ENCODE assay signal across 1 cellular context in genomic region chr16:28597692-28598261, GRCh38.
A peak's percentile ranks its signal among the peaks of the same experiment; 100 is the strongest.
TF ChIP-seq lines count a peak whose summit lies in the region.

No MANE protein-coding gene starts in this region.

TF ChIP-seq in HepG2, 621 proteins besides CTCF, POLR2A, EP300 and RAD21 (continued from another document and continues in another):
- TF ChIP-seq ZNF598 (CRISPR knock-in tag; IDR thresholded peaks at IDR 0.05; ENCODE audit: borderline replicate concordance) (no peak), KLF9 (CRISPR knock-in tag; IDR thresholded peaks at IDR 0.05; ENCODE audit: low read depth) (no peak), ATRX (CRISPR knock-in tag; IDR thresholded peaks at IDR 0.05; ENCODE audit: borderline replicate concordance) (no peak), ZFP37 (CRISPR knock-in tag; IDR thresholded peaks at IDR 0.05; ENCODE audit: borderline replicate concordance) (no peak), ZNF234 (CRISPR knock-in tag; conservative IDR thresholded peaks at IDR 0.05) (no peak), ZNF335 (CRISPR knock-in tag; IDR thresholded peaks at IDR 0.05) (peak; percentile 22; the same call in 1 of the 2 replicates), E2F1 (CRISPR knock-in tag; IDR thresholded peaks at IDR 0.05) (no peak), ZNF547 (CRISPR knock-in tag; IDR thresholded peaks at IDR 0.05) (no peak), NCOR1 (IDR thresholded peaks at IDR 0.05; ENCODE audit: borderline replicate concordance, low read length) (peak; percentile 61; the same call in 1 of the 2 replicates), ZBTB20 (CRISPR knock-in tag; IDR thresholded peaks at IDR 0.05; ENCODE audit: borderline replicate concordance, low read depth) (no peak), MIXL1 (CRISPR knock-in tag; IDR thresholded peaks at IDR 0.05) (no peak), KDM3A (CRISPR knock-in tag; IDR thresholded peaks at IDR 0.05; ENCODE audit: low read depth) (no peak), POLR2G (IDR thresholded peaks at IDR 0.05; ENCODE audit: low read depth, low read length) (0 out of 2 replicates have a peak, but pooled peaks have one; percentile 35), ZNF777 (CRISPR knock-in tag; IDR thresholded peaks at IDR 0.05) (no peak), NRL (CRISPR knock-in tag; IDR thresholded peaks at IDR 0.05; ENCODE audit: borderline replicate concordance) (no peak), ZEB1 (IDR thresholded peaks at IDR 0.05; ENCODE audit: insufficient replicate concordance, low read depth) (peak; percentile 58), ZNF10 (CRISPR knock-in tag; IDR thresholded peaks at IDR 0.05; ENCODE audit: borderline replicate concordance, low read depth) (no peak), ZBTB34 (CRISPR knock-in tag; IDR thresholded peaks at IDR 0.05) (no peak), GATA4 (IDR thresholded peaks at IDR 0.05; ENCODE audit: borderline replicate concordance, low read depth) (no peak), ARID2 (CRISPR knock-in tag; IDR thresholded peaks at IDR 0.05; ENCODE audit: borderline replicate concordance) (no peak), POGZ (CRISPR knock-in tag; IDR thresholded peaks at IDR 0.05) (0 out of 2 replicates have a peak, but pooled peaks have one; percentile 18), GABPB1 (CRISPR knock-in tag; IDR thresholded peaks at IDR 0.05) (no peak; the same call in none of the 2 replicates), NFE2L2 (IDR thresholded peaks at IDR 0.05; ENCODE audit: low read length) (no peak), SNAPC4 (CRISPR knock-in tag; IDR thresholded peaks at IDR 0.05) (no peak), KLF16 (CRISPR knock-in tag; IDR thresholded peaks at IDR 0.05) (no peak), ZSCAN31 (CRISPR knock-in tag; IDR thresholded peaks at IDR 0.05; ENCODE audit: low read depth) (no peak), ERF (CRISPR knock-in tag; IDR thresholded peaks at IDR 0.05) (no peak), ZNF788 (CRISPR knock-in tag; IDR thresholded peaks at IDR 0.05; ENCODE audit: borderline replicate concordance) (peak; percentile 83; the same call in 1 of the 2 replicates), CHCHD3 (CRISPR knock-in tag; IDR thresholded peaks at IDR 0.05) (no peak), CENPT (CRISPR knock-in tag; IDR thresholded peaks at IDR 0.05; ENCODE audit: low read depth) (no peak), ZNF775 (CRISPR knock-in tag; IDR thresholded peaks at IDR 0.05; ENCODE audit: borderline replicate concordance) (no peak), MAX (IDR thresholded peaks at IDR 0.05) (no peak), ZNF883 (CRISPR knock-in tag; IDR thresholded peaks at IDR 0.05; ENCODE audit: not compliant biosample characterization) (peak; percentile 10), TSC22D2 (CRISPR knock-in tag; IDR thresholded peaks at IDR 0.05; ENCODE audit: borderline replicate concordance) (no peak), ZNF816 (CRISPR knock-in tag; IDR thresholded peaks at IDR 0.05; ENCODE audit: borderline replicate concordance) (no peak), ZNF225 (CRISPR knock-in tag; IDR thresholded peaks at IDR 0.05) (no peak; the same call in 1 of the 2 replicates), ZNF567 (CRISPR knock-in tag; IDR thresholded peaks at IDR 0.05; ENCODE audit: borderline replicate concordance) (no peak), BCL6 (CRISPR knock-in tag; IDR thresholded peaks at IDR 0.05) (peak; percentile 61), GMEB1 (CRISPR knock-in tag; IDR thresholded peaks at IDR 0.05; ENCODE audit: borderline replicate concordance) (no peak), SP2 (CRISPR knock-in tag; IDR thresholded peaks at IDR 0.05) (no peak), SKIL (CRISPR knock-in tag; IDR thresholded peaks at IDR 0.05; ENCODE audit: borderline replicate concordance) (no peak), ZNF180 (CRISPR knock-in tag; IDR thresholded peaks at IDR 0.05; ENCODE audit: borderline replicate concordance, low read depth) (no peak), ZNF263 (CRISPR knock-in tag; IDR thresholded peaks at IDR 0.05) (peak; percentile 28; the same call in 1 of the 2 replicates), TARDBP (CRISPR knock-in tag; IDR thresholded peaks at IDR 0.05) (peak; percentile 70; the same call in 1 of the 2 replicates), HMGXB3 (CRISPR knock-in tag; IDR thresholded peaks at IDR 0.05; ENCODE audit: borderline replicate concordance) (no peak), ZBTB7B (CRISPR knock-in tag; IDR thresholded peaks at IDR 0.05) (no peak)
- TF ChIP-seq, protein P1, sequence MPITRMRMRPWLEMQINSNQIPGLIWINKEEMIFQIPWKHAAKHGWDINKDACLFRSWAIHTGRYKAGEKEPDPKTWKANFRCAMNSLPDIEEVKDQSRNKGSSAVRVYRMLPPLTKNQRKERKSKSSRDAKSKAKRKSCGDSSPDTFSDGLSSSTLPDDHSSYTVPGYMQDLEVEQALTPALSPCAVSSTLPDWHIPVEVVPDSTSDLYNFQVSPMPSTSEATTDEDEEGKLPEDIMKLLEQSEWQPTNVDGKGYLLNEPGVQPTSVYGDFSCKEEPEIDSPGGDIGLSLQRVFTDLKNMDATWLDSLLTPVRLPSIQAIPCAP (CRISPR knock-in tag; IDR thresholded peaks at IDR 0.05; ENCODE audit: low read depth), result no peak
- TF ChIP-seq, protein P2, sequence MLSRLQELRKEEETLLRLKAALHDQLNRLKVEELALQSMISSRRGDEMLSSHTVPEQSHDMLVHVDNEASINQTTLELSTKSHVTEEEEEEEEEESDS (CRISPR knock-in tag; IDR thresholded peaks at IDR 0.05; ENCODE audit: borderline replicate concordance), result no peak
